In the genomic region with DNA sequence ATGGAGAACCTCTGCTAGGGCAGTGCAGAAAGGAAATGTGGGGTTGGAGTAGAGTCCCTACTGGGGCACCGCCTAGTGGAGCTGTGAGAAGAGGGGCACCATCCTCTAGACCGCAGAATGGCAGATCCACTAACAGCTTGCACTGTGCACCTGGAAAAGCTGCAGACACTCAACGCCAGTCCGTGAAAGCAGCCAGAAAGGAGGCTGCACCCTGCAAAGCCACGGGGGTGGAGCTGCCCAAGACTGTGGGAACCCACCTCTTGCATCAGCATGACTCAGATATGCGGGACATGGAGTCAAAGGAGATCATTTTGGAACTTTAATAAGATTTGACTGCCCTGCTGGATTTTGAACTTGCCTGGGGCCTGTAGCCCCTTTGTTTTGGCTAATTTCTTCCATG, we compare ENCODE assay signal across 12 cellular contexts. TPM values are rescaled to one million over a fixed set of nuclear protein-coding genes. Genes with fewer than 3 reads are reported as not detected.
A peak's percentile ranks its signal among the peaks of the same experiment; 100 is the strongest.
DNase-seq lines count a peak whose midpoint lies in the region; ATAC-seq and TF ChIP-seq lines count a peak whose summit lies in the region.
"Had no signal": no experiment of that assay in that cellular context is flagged by ENCODE, and none has a peak within 500 bp of the region (broad histone marks: within the 10 kb centered on the region; RNA-seq: fewer than 3 reads in every experiment).

No MANE protein-coding gene starts in this region.

- no peak overlapping the region for H3K4me3 Mint-ChIP-seq in WTC11
- H3K4me3 Mint-ChIP-seq: activated B cell treated with CpG ODN at 0.5 μM for 24 hours had no signal

- H3K4me3 ChIP-seq in HCT116 (replicated peaks in 1 of 2; ENCODE audit: low read depth in 1 of 2, low read length in 2 of 2): no peak overlapping the region
- H3K4me3 ChIP-seq: dorsolateral prefrontal cortex had no signal

- ATAC-seq in HCT116 (no peak), WTC11 (no peak)

- H3K9me2 ChIP-seq in HCT116 (ENCODE audit: insufficient read depth): no peaks in the 10 kb centered on the region

- intact Hi-C loops in HCT116 (cut with micrococcal nuclease): no loop called here

- TF ChIP-seq RAD21 in HCT116 (IDR thresholded peaks at IDR 0.05; ENCODE audit: low read depth): no peak

- no TSS peak for BruUV-seq in HCT116 (replicated peaks; lab: Mats Ljungman, UMichigan)

- H3K9me3 Mint-ChIP-seq in WTC11: peaks cover 30% of the 10 kb centered on the region
- H3K9me3 Mint-ChIP-seq: activated B cell treated with CpG ODN at 0.5 μM for 24 hours had no signal

- peaks cover 35 to 59% of the 10 kb centered on the region in 2 experiments for H3K4me1 ChIP-seq in HCT116 (ENCODE audit: control insufficient read depth in 1 of 2, insufficient read depth in 2 of 2, low read length in 2 of 2)

- DNase-seq in HCT116 (ENCODE audit: low read depth, low spot score) (no peak), WTC11 (ENCODE audit: low spot score) (no peak), fibroblast of peridontal ligament (ENCODE audit: extremely low read depth) (peak; percentile 75), KBM-7 (no peak), superior temporal gyrus (ENCODE audit: extremely low spot score) (no peak)
- peak; percentile 33 for DNase-seq in stimulated activated CD8-positive, alpha-beta memory T cell treated with anti-CD3 and anti-CD28 coated beads, Interleukin-4, amount 100 ng/mL, for 48 hours
- no peak for DNase-seq in central memory CD4-positive, alpha-beta T cell
- DNase-seq: activated B cell treated with CpG ODN at 0.5 μM for 24 hours, activated gamma-delta T cell, dorsolateral prefrontal cortex, NCI-H446, Right ventricle myocardium superior had no signal

- CTCF ChIA-PET in HCT116 (lab: Charles Lee) (interaction anchor here (2.4 kb wide), 1 partner anchor 128 kb away, joined by 5 read pairs; no protein-coding TSS in a partner anchor), WTC11 (lab: Charles Lee) (interaction anchor here (2.0 kb wide), 1 partner anchor 58 kb away, joined by 5 read pairs; no protein-coding TSS in a partner anchor)

- H3K36me3 ChIP-seq in HCT116 (ENCODE audit: control insufficient read depth in 1 of 2, insufficient read depth in 2 of 2, low read length in 2 of 2): peaks cover 0 to 6% of the 10 kb centered on the region in 2 experiments; a peak in 1 of 4 replicates

- RAD21 ChIA-PET in HCT116 (lab: Charles Lee; ENCODE audit: low non-redundant PET in 1 of 2, low total read pairs in 2 of 2, uncharacterized antibody in 2 of 2, unreplicated experiment in 2 of 2): no interaction called here

- in situ Hi-C loops in KBM-7 (cut with MboI; ENCODE audit: low pct_unique_long_range_greater_than_20kb, low sequenced_read_pairs): no loop called here

- H2AFZ ChIP-seq in HCT116 (ENCODE audit: low read depth, low read length, poor library complexity, severe bottlenecking): no peak overlapping the region

- no peak for TF ChIP-seq CTCF in HCT116 (IDR thresholded peaks at IDR 0.05 in 2 of 3, conservative IDR thresholded peaks at IDR 0.05 in 1 of 3; ENCODE audit: borderline replicate concordance in 1 of 3, insufficient read depth in 1 of 3, low read depth in 2 of 3, low read length in 2 of 3)
- no peak for TF ChIP-seq CTCF in WTC11 (IDR thresholded peaks at IDR 0.05)

- H3K9me3 ChIP-seq in HCT116 (ENCODE audit: control insufficient read depth in 1 of 2, insufficient read depth in 1 of 2, low read depth in 1 of 2, low read length in 2 of 2): no peaks in the 10 kb centered on the region

- peaks cover 59% of the 10 kb centered on the region for H3K4me1 Mint-ChIP-seq in WTC11
- H3K4me1 Mint-ChIP-seq: activated B cell treated with CpG ODN at 0.5 μM for 24 hours had no signal

- H3K4me2 ChIP-seq in HCT116 (ENCODE audit: low read length): peak overlapping the region; percentile 19; the same call in 1 of the 2 replicates

- peaks cover 71% of the 10 kb centered on the region for H3K79me2 ChIP-seq in HCT116 (ENCODE audit: insufficient read depth, low read length)

- no peak overlapping the region for H3K27ac ChIP-seq in HCT116 (ENCODE audit: low read depth, low read length)

- H3K27me3 Mint-ChIP-seq in WTC11 (ENCODE audit: low read depth): no peaks in the 10 kb centered on the region

- no peaks in the 10 kb centered on the region; the same call in 1 of the 2 replicates for H4K20me1 ChIP-seq in HCT116 (ENCODE audit: insufficient read depth)

- no peak overlapping the region for H3K27ac Mint-ChIP-seq in WTC11
- H3K27ac Mint-ChIP-seq: activated B cell treated with CpG ODN at 0.5 μM for 24 hours had no signal

- peaks cover 44% of the 10 kb centered on the region for H3K36me3 Mint-ChIP-seq in WTC11

- no peak overlapping the region for H3K9ac ChIP-seq in HCT116 (ENCODE audit: low read length)

- no peaks in the 10 kb centered on the region for H3K27me3 ChIP-seq in HCT116 (ENCODE audit: insufficient read depth, low read length)
- H3K27me3 ChIP-seq: dorsolateral prefrontal cortex had no signal

- no peak for TF ChIP-seq POLR2A in HCT116 (IDR thresholded peaks at IDR 0.05; ENCODE audit: borderline replicate concordance, extremely low read depth, insufficient read depth, insufficient read length)

- POLR2A ChIA-PET in HCT116 (lab: Charles Lee): no interaction called here
- POLR2A ChIA-PET in WTC11 (lab: Charles Lee): no interaction called here

TF ChIP-seq in HCT116, 20 proteins besides CTCF, POLR2A, EP300 and RAD21:
- TF ChIP-seq YY1 (IDR thresholded peaks at IDR 0.05; ENCODE audit: extremely low read depth, insufficient replicate concordance, low read depth, low read length): no peak
TF ChIP-seq in HCT116: peak in this region for 0.

TF ChIP-seq in WTC11, 78 proteins besides CTCF, POLR2A, EP300 and RAD21:
- peak; percentile 74 for TF ChIP-seq GABPB1 (CRISPR knock-in tag; IDR thresholded peaks at IDR 0.05)
- TF ChIP-seq NR1H2 (CRISPR knock-in tag; IDR thresholded peaks at IDR 0.05): no peak

RNA-seq across cellular contexts. Expression of a gene that starts 8.7 kb away (rescaled TPM):
- total RNA-seq in HCT116 (2021; ENCODE audit: unreplicated experiment) (21.9 TPM), WTC11 (2021) (24.0 to 30.3 TPM (median 24.4 TPM) in 3 replicates)
- polyA plus RNA-seq in HCT116 (2012): 21.1 and 25.4 TPM in 2 replicates
- total RNA-seq: activated B cell treated with CpG ODN at 0.5 μM for 24 hours had no signal

Comparison
In these comparisons a context has a peak if more than half of its experiments do, and no peak if none do; other contexts are left out.
1. DNase-seq: peak in fibroblast of peridontal ligament (single experiment) and stimulated activated CD8-positive, alpha-beta memory T cell treated with anti-CD3 and anti-CD28 coated beads, Interleukin-4, amount 100 ng/mL, for 48 hours (single experiment); none in HCT116 (single experiment), WTC11 (single experiment), central memory CD4-positive, alpha-beta T cell (single experiment), KBM-7 (single experiment) and superior temporal gyrus (single experiment).